ENCODE assay signal across 1 cellular context in genomic region chr10:77889277-77889903, GRCh38.
TF ChIP-seq lines count a peak whose summit lies in the region.

No MANE protein-coding gene starts in this region.

TF ChIP-seq in HepG2, 621 proteins besides CTCF, POLR2A, EP300 and RAD21 (continued from another document and continues in another):
- no peak for TF ChIP-seq BRF2 (CRISPR knock-in tag; IDR thresholded peaks at IDR 0.05)
- no peak; the same call in 1 of the 2 replicates for TF ChIP-seq ZMAT3 (CRISPR knock-in tag; conservative IDR thresholded peaks at IDR 0.05)
- no peak for TF ChIP-seq ZNF34 (CRISPR knock-in tag; IDR thresholded peaks at IDR 0.05; ENCODE audit: borderline replicate concordance)
- peak; percentile 64 for TF ChIP-seq ZMYM4 (CRISPR knock-in tag; IDR thresholded peaks at IDR 0.05)
- no peak for TF ChIP-seq MEIS2 (CRISPR knock-in tag; IDR thresholded peaks at IDR 0.05)
- TF ChIP-seq HDAC2 (CRISPR knock-in tag; IDR thresholded peaks at IDR 0.05) = peak; percentile 63
- TF ChIP-seq ZNF512 (CRISPR knock-in tag; IDR thresholded peaks at IDR 0.05) = no peak
- 0 out of 2 replicates have a peak, but pooled peaks have one; percentile 19 for TF ChIP-seq NCOA2 (CRISPR knock-in tag; IDR thresholded peaks at IDR 0.05)
- TF ChIP-seq ERF (CRISPR knock-in tag; IDR thresholded peaks at IDR 0.05) = peak; percentile 38; the same call in 1 of the 2 replicates
- TF ChIP-seq TBX2 (CRISPR knock-in tag; IDR thresholded peaks at IDR 0.05; ENCODE audit: borderline replicate concordance) = peak; percentile 69; the same call in 1 of the 2 replicates
- TF ChIP-seq GZF1 (CRISPR knock-in tag; IDR thresholded peaks at IDR 0.05) = no peak
- TF ChIP-seq GABPA (IDR thresholded peaks at IDR 0.05; ENCODE audit: low read depth, low read length) = no peak
- TF ChIP-seq GABPA (CRISPR knock-in tag; IDR thresholded peaks at IDR 0.05; ENCODE audit: low read depth) = no peak
- no peak for TF ChIP-seq ZNF646 (CRISPR knock-in tag; IDR thresholded peaks at IDR 0.05)
- TF ChIP-seq NFE2L2 (IDR thresholded peaks at IDR 0.05; ENCODE audit: low read length) = no peak
- TF ChIP-seq ZNF609 (CRISPR knock-in tag; IDR thresholded peaks at IDR 0.05; ENCODE audit: borderline replicate concordance) = peak; percentile 39; the same call in 1 of the 2 replicates
- 0 out of 2 replicates have a peak, but pooled peaks have one; percentile 41 for TF ChIP-seq GMEB1 (CRISPR knock-in tag; IDR thresholded peaks at IDR 0.05; ENCODE audit: borderline replicate concordance)
- TF ChIP-seq TFE3 (CRISPR knock-in tag; IDR thresholded peaks at IDR 0.05) = peak; percentile 68
- no peak for TF ChIP-seq HDAC6 (IDR thresholded peaks at IDR 0.05; ENCODE audit: low read depth, low read length)
- TF ChIP-seq RARA (CRISPR knock-in tag; IDR thresholded peaks at IDR 0.05) = peak; percentile 61
- TF ChIP-seq FOXP4 (CRISPR knock-in tag; IDR thresholded peaks at IDR 0.05) = no peak
- no peak for TF ChIP-seq KLF13 (CRISPR knock-in tag; IDR thresholded peaks at IDR 0.05)
- no peak for TF ChIP-seq ZNF280B (CRISPR knock-in tag; IDR thresholded peaks at IDR 0.05; ENCODE audit: borderline replicate concordance)
- TF ChIP-seq MED8 (CRISPR knock-in tag; IDR thresholded peaks at IDR 0.05; ENCODE audit: insufficient replicate concordance) = no peak
- no peak for TF ChIP-seq FIP1L1 (IDR thresholded peaks at IDR 0.05; ENCODE audit: borderline replicate concordance, insufficient read depth, low read depth, low read length)
- TF ChIP-seq PTBP1 (IDR thresholded peaks at IDR 0.05; ENCODE audit: low read depth, low read length, poor library complexity, severe bottlenecking) = no peak
- TF ChIP-seq ZNF224 (CRISPR knock-in tag; IDR thresholded peaks at IDR 0.05) = no peak
- 0 out of 2 replicates have a peak, but pooled peaks have one; percentile 21 for TF ChIP-seq ESRRA (CRISPR knock-in tag; IDR thresholded peaks at IDR 0.05; ENCODE audit: low read depth)
- TF ChIP-seq NCOA5 (CRISPR knock-in tag; IDR thresholded peaks at IDR 0.05) = no peak
- TF ChIP-seq HDAC1 (CRISPR knock-in tag; IDR thresholded peaks at IDR 0.05) = peak; percentile 78
- TF ChIP-seq ZNF274 (CRISPR knock-in tag; IDR thresholded peaks at IDR 0.05) = peak; percentile 41; the same call in 1 of the 2 replicates
- peak; percentile 20; the same call in 1 of the 2 replicates for TF ChIP-seq SMYD3 (CRISPR knock-in tag; IDR thresholded peaks at IDR 0.05)
- TF ChIP-seq DNMT1 (CRISPR knock-in tag; IDR thresholded peaks at IDR 0.05) = no peak
- TF ChIP-seq CEBPB (IDR thresholded peaks at IDR 0.05; ENCODE audit: borderline replicate concordance, low read depth, low read length) = no peak
- no peak for TF ChIP-seq PHB2 (IDR thresholded peaks at IDR 0.05; ENCODE audit: partially characterized antibody)
